20 cellular contexts compared by ENCODE assay signal in the genomic region with DNA sequence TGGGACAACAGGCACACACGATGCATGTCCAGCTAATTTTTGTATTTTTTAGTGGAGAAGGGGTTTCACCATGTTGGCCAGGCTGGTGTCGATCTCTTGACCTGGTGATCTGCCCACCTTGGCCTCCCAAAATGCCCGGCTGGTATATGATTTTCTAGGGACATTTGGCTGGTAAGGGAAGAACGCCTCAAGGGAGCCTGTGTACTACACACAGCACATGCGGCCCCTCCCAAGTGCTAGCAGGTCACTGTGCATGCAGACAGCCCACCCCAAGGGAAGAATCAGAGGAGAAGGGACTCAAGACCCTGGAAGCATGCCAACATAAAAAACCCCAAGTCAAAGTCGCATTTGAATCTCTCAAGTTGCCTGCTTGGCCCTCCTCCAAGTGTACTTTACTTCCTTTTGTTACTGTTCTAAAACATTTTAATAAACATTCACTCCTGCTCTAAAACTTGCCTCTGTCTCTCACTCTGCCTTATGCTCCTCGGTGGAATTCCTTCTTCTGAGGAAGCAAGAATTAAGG. TPM values are rescaled to one million over a fixed set of nuclear protein-coding genes. Genes with fewer than 3 reads are reported as not detected.
A peak's percentile ranks its signal among the peaks of the same experiment; 100 is the strongest.
DNase-seq lines count a peak whose midpoint lies in the region; FAIRE-seq and TF ChIP-seq lines count a peak whose summit lies in the region.
"Had no signal": no experiment of that assay in that cellular context is flagged by ENCODE, and none has a peak within 500 bp of the region (broad histone marks: within the 10 kb centered on the region; RNA-seq: fewer than 3 reads in every experiment).

No MANE protein-coding gene starts in this region.

- H3K27me3 Mint-ChIP-seq in CD14-positive monocyte (ENCODE audit: low read depth in 3 of 3): no peaks in the 10 kb centered on the region
- H3K27me3 Mint-ChIP-seq: progenitor cell of endocrine pancreas had no signal

- no peak overlapping the region for H3K27ac ChIP-seq in kidney (ENCODE audit: low read depth in 2 of 2, low read length in 2 of 2)
- H3K27ac ChIP-seq: skin epidermis had no signal

- H3K4me1 ChIP-seq in kidney (ENCODE audit: control insufficient read depth in 1 of 2, insufficient read depth in 1 of 2, low read depth in 1 of 2, low read length in 2 of 2): peaks cover 0 to 2% of the 10 kb centered on the region in 2 donors

- H3K27ac Mint-ChIP-seq in CD14-positive monocyte: peak overlapping the region in 6 of 7 donors; percentile 28 to 77 (median 64)
- H3K27ac Mint-ChIP-seq: activated naive CD4-positive, alpha-beta T cell treated with anti-CD3 and anti-CD28 coated beads for 36 hours; natural killer cell treated with Interleukin-12 subunit alpha and Interleukin-12 subunit beta and Interleukin-15 and Interleukin-18, amount 100 ng/mL, for 72 hours; progenitor cell of endocrine pancreas; T-cell had no signal

- peak overlapping the region in 1 of 2 donors; percentile 49 for H3K4me3 Mint-ChIP-seq in CD14-positive monocyte
- H3K4me3 Mint-ChIP-seq: activated naive CD4-positive, alpha-beta T cell treated with anti-CD3 and anti-CD28 coated beads for 36 hours; natural killer cell treated with Interleukin-12 subunit alpha and Interleukin-12 subunit beta and Interleukin-15 and Interleukin-18, amount 100 ng/mL, for 72 hours; T-cell had no signal

- intact Hi-C loops in CD14-positive monocyte (cut with micrococcal nuclease): no loop called here
- intact Hi-C loops in head of caudate nucleus (cut with DNase I): no loop called here
- intact Hi-C loops in kidney (cut with DNase I): no loop called here

- H3K36me3 ChIP-seq in kidney (ENCODE audit: control insufficient read depth in 1 of 2, insufficient read depth in 2 of 2, low read length in 2 of 2): no peaks in the 10 kb centered on the region

- no peak for FAIRE-seq in kidney (lab: Jason Lieb, UNC)

- DNase-seq in CD14-positive monocyte (ENCODE audit: low spot score) (no peak), M059J (ENCODE audit: low read depth) (peak; percentile 24), RPMI8226 (peak; percentile 43), medulla oblongata (ENCODE audit: extremely low spot score) (peak; percentile 51), head of caudate nucleus (no peak), kidney (no peak), ACHN (no peak)
- DNase-seq in activated CD4-positive, alpha-beta T cell treated with anti-CD3 and anti-CD28 coated beads, Interleukin-2, amount 50 U/mL, for 4 hours: no peak
- DNase-seq: activated CD4-positive, alpha-beta T cell treated with anti-CD3 and anti-CD28 coated beads, Interleukin-2, amount 50 U/mL, for 1 hour; activated naive CD4-positive, alpha-beta T cell treated with anti-CD3 and anti-CD28 coated beads for 36 hours; activated T-cell treated with anti-CD3 and anti-CD28 coated beads for 4 hours; aorta; COR-L47; mammary epithelial cell; NCI-H2081 treated with DMSO at 0.1 percent for 48 hours; stimulated activated CD4-positive, alpha-beta T cell treated with anti-CD3 and anti-CD28 coated beads, Interleukin-4, amount 100 ng/mL, for 24 hours; T-cell had no signal

- peaks cover 48% of the 10 kb centered on the region for H3K4me1 Mint-ChIP-seq in CD14-positive monocyte

- peaks cover 0 to 2% (median 0%) of the 10 kb centered on the region in 7 donors for H3K9me3 Mint-ChIP-seq in CD14-positive monocyte
- H3K9me3 Mint-ChIP-seq: natural killer cell treated with Interleukin-12 subunit alpha and Interleukin-12 subunit beta and Interleukin-15 and Interleukin-18, amount 100 ng/mL, for 72 hours had no signal

- no peak for TF ChIP-seq CTCF in CD14-positive monocyte (IDR thresholded peaks at IDR 0.05)
- no peak for TF ChIP-seq CTCF in kidney (IDR thresholded peaks at IDR 0.05; ENCODE audit: borderline replicate concordance, extremely low read depth, insufficient read depth)

- H3K36me3 Mint-ChIP-seq in CD14-positive monocyte: peaks cover 0 to 8% of the 10 kb centered on the region in 2 donors
- H3K36me3 Mint-ChIP-seq: natural killer cell treated with Interleukin-12 subunit alpha and Interleukin-12 subunit beta and Interleukin-15 and Interleukin-18, amount 100 ng/mL, for 72 hours; T-cell had no signal

- no peaks in the 10 kb centered on the region for H3K9me3 ChIP-seq in kidney (ENCODE audit: control insufficient read depth in 1 of 2, low read length in 2 of 2)

- in situ Hi-C loops in ACHN (cut with HindIII; ENCODE audit: low pct_ligation_motif_present, low pct_unique_long_range_greater_than_20kb, low sequenced_read_pairs): no loop called here

- H3K9ac ChIP-seq in kidney (ENCODE audit: low read length in 2 of 2): no peak overlapping the region

- H3K4me3 ChIP-seq in kidney (ENCODE audit: low read length in 2 of 2): no peak overlapping the region
- H3K4me3 ChIP-seq: skin epidermis had no signal

RNA-seq across cellular contexts. Expression of a gene that starts 24.3 kb away (rescaled TPM):
- polyA plus RNA-seq in CD14-positive monocyte: 100 to 1,000 TPM in 1 of 2 donors, 10 to 100 TPM in 1; 92.9 to 107 TPM
- total RNA-seq in M059J (2014; rRNA removed; shearing (Covaris generic)): 13.3 and 24.7 TPM in 2 replicates
- total RNA-seq in kidney: 10.8 TPM
- 7.1 TPM for polyA plus RNA-seq in kidney (ENCODE audit: insufficient read depth, low read depth, low replicate concordance)

Comparison
In these comparisons a context has a peak if more than half of its experiments do, and no peak if none do; other contexts are left out.
1. DNase-seq: peak in M059J (single experiment), RPMI8226 (single experiment) and medulla oblongata (single experiment); none in CD14-positive monocyte (single experiment), activated CD4-positive, alpha-beta T cell treated with anti-CD3 and anti-CD28 coated beads, Interleukin-2, amount 50 U/mL, for 4 hours (0 of 2), head of caudate nucleus (0 of 42), kidney (single experiment) and ACHN (single experiment).